In the genomic region with DNA sequence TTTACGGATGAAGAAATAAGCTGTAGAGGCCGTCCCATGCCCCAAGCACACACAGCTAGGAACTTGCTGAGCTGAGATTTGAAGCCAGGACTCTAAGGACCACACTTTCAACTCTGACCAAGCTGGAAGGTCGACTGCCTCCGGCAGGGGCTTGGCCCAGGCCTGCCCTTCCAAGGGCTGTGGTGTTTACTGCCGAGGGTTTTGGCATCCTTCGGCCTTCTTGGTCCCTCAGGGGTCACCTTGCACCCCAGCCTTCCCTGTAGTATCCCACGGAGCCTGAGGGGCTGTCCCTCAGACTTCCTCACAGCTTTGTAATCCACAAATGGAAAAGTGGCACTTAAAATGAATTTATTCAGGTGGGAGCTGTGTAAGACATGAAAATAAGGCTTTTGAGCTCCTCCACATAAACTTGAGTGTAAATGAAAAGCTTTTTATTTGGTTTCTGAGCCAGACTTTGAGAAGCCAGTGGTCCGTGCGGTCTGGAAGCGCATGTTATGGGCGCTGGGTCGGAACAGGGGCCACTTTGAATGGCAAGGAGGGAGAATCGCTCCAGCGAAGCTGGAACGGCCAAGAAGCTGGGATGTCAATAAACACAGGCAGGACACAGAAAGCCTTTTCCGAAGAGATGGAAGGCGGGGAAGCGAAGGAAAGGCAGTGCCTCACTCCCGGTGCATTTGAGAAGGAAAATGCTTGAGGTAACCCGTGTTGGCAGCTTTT, we compare ENCODE assay signal across 21 cellular contexts.
"Had no signal": no experiment of that assay in that cellular context is flagged by ENCODE, and none has a peak within 500 bp of the region (broad histone marks: within the 10 kb centered on the region; RNA-seq: fewer than 3 reads in every experiment).

No MANE protein-coding gene starts in this region.

- H3K27ac Mint-ChIP-seq: activated B cell treated with CpG ODN at 0.5 μM for 24 hours; activated CD8-positive, alpha-beta T cell treated with anti-CD3 and anti-CD28 coated beads, Interleukin-2, amount 10 ng/mL, durations not matched to agents 7 days and 5 days; activated naive CD4-positive, alpha-beta T cell treated with anti-CD3 and anti-CD28 coated beads, Interleukin-2, amount 10 ng/mL, durations not matched to agents 7 days and 5 days; activated T-cell treated with anti-CD3 and anti-CD28 coated beads, Interleukin-2, amount 50 U/mL, for 24 hours; activated T-helper 2 cell treated with anti-CD3 and anti-CD28 coated beads, Interferon-gamma antibody, Interleukin-2, Interleukin-4, amounts not matched to agents 10 μg/mL and 5 μg/mL and 100 μg/mL, durations not matched to agents 14 hours and 24 hours and 36 hours; endodermal cell; immature natural killer cell; stimulated activated naive B cell treated with anti-CD40 and anti-IgM and Interleukin-4, amounts not matched to agents 10 μg/mL and 1 μg/mL and 100 μg/mL, for 72 hours; T-cell had no signal

- ATAC-seq: activated CD8-positive, alpha-beta T cell treated with anti-CD3 and anti-CD28 coated beads, Interleukin-2, amount 10 ng/mL, durations not matched to agents 7 days and 5 days; heart left ventricle; left lobe of liver; stimulated activated naive B cell treated with anti-CD40 and anti-IgM and Interleukin-4, amounts not matched to agents 10 μg/mL and 1 μg/mL and 100 μg/mL, for 72 hours; T-cell had no signal

- H3K79me2 ChIP-seq: parathyroid adenoma had no signal

- H3K9me3 Mint-ChIP-seq: activated B cell treated with CpG ODN at 0.5 μM for 24 hours; activated naive CD4-positive, alpha-beta T cell treated with anti-CD3 and anti-CD28 coated beads, Interleukin-2, amount 10 ng/mL, durations not matched to agents 7 days and 5 days; activated T-cell treated with anti-CD3 and anti-CD28 coated beads, Interleukin-2, amount 50 U/mL, for 24 hours; activated T-helper 2 cell treated with anti-CD3 and anti-CD28 coated beads, Interferon-gamma antibody, Interleukin-2, Interleukin-4, amounts not matched to agents 10 μg/mL and 5 μg/mL and 100 μg/mL, durations not matched to agents 14 hours and 24 hours and 36 hours; central memory CD8-positive, alpha-beta T cell; endodermal cell; immature natural killer cell; stimulated activated naive B cell treated with anti-CD40 and anti-IgM and Interleukin-4, amounts not matched to agents 10 μg/mL and 1 μg/mL and 100 μg/mL, for 72 hours; T-cell had no signal

- H3K4me1 Mint-ChIP-seq: activated naive CD4-positive, alpha-beta T cell treated with anti-CD3 and anti-CD28 coated beads, Interleukin-2, amount 10 ng/mL, durations not matched to agents 7 days and 5 days; central memory CD8-positive, alpha-beta T cell had no signal

- H3K36me3 ChIP-seq: colonic mucosa, heart left ventricle, neutrophil, spleen, thoracic aorta, upper lobe of right lung had no signal

- H2AFZ ChIP-seq: parathyroid adenoma had no signal

- H3K4me1 ChIP-seq: colonic mucosa, spleen, upper lobe of right lung had no signal

- H3K4me3 Mint-ChIP-seq: activated B cell treated with CpG ODN at 0.5 μM for 24 hours; activated CD8-positive, alpha-beta T cell treated with anti-CD3 and anti-CD28 coated beads, Interleukin-2, amount 10 ng/mL, durations not matched to agents 7 days and 5 days; activated naive CD4-positive, alpha-beta T cell treated with anti-CD3 and anti-CD28 coated beads, Interleukin-2, amount 10 ng/mL, durations not matched to agents 7 days and 5 days; activated T-cell treated with anti-CD3 and anti-CD28 coated beads, Interleukin-2, amount 50 U/mL, for 24 hours; central memory CD8-positive, alpha-beta T cell; endodermal cell; immature natural killer cell; stimulated activated naive B cell treated with anti-CD40 and anti-IgM and Interleukin-4, amounts not matched to agents 10 μg/mL and 1 μg/mL and 100 μg/mL, for 72 hours; T-cell had no signal

- H3K27me3 Mint-ChIP-seq: activated T-cell treated with anti-CD3 and anti-CD28 coated beads, Interleukin-2, amount 50 U/mL, for 24 hours had no signal

- H3K27ac ChIP-seq: colonic mucosa, epithelial cell of prostate, heart left ventricle, neutrophil, parathyroid adenoma, spleen, thoracic aorta, upper lobe of right lung had no signal

- H3K9me3 ChIP-seq: colonic mucosa, heart left ventricle, neutrophil, spleen, thoracic aorta, upper lobe of right lung had no signal

- H3K4me3 ChIP-seq: colonic mucosa, heart left ventricle, spleen, thoracic aorta, upper lobe of right lung had no signal

- H3K27me3 ChIP-seq: colonic mucosa, heart left ventricle, upper lobe of right lung had no signal

- DNase-seq: activated B cell treated with CpG ODN at 0.5 μM for 24 hours; activated CD4-positive, alpha-beta T cell treated with anti-CD3 and anti-CD28 coated beads for 4 hours; activated CD8-positive, alpha-beta T cell treated with anti-CD3 and anti-CD28 coated beads, Interleukin-2, amount 10 ng/mL, durations not matched to agents 7 days and 5 days; activated naive CD4-positive, alpha-beta T cell treated with anti-CD3 and anti-CD28 coated beads, Interleukin-2, amount 10 ng/mL, durations not matched to agents 7 days and 5 days; activated T-cell treated with anti-CD3 and anti-CD28 coated beads, Interleukin-2, amount 50 U/mL, for 24 hours; aorta; colonic mucosa; endodermal cell; heart left ventricle; immature natural killer cell; spleen; stimulated activated naive B cell treated with anti-CD40 and anti-IgM and Interleukin-4, amounts not matched to agents 10 μg/mL and 1 μg/mL and 100 μg/mL, for 72 hours; T-cell; upper lobe of right lung had no signal

- H3K36me3 Mint-ChIP-seq: activated naive CD4-positive, alpha-beta T cell treated with anti-CD3 and anti-CD28 coated beads, Interleukin-2, amount 10 ng/mL, durations not matched to agents 7 days and 5 days; immature natural killer cell; stimulated activated naive B cell treated with anti-CD40 and anti-IgM and Interleukin-4, amounts not matched to agents 10 μg/mL and 1 μg/mL and 100 μg/mL, for 72 hours; T-cell had no signal
